Comparison of ENCODE assay signal across 8 cellular contexts in genomic region chr3:61562042-61562809, GRCh38. TPM values are rescaled to one million over a fixed set of nuclear protein-coding genes. Genes with fewer than 3 reads are reported as not detected.
A peak's percentile ranks its signal among the peaks of the same experiment; 100 is the strongest.
DNase-seq lines count a peak whose midpoint lies in the region; ATAC-seq and TF ChIP-seq lines count a peak whose summit lies in the region.

No MANE protein-coding gene starts in this region.

- BruUV-seq in Panc1 (replicated peaks; lab: Mats Ljungman, UMichigan), result no TSS peak

- CTCF ChIA-PET in Panc1 (lab: Charles Lee), result no interaction called here
- CTCF ChIA-PET in CD8-positive, alpha-beta memory T cell (lab: Charles Lee), result no interaction called here

- 2% methylated on average over 38 of the region's 69 CpGs for WGBS in esophagus muscularis mucosa

- TF ChIP-seq POLR2A in esophagus muscularis mucosa (IDR thresholded peaks at IDR 0.05; ENCODE audit: low read depth), result no peak

- H3K27ac ChIP-seq in Panc1 (ENCODE audit: low read length) (no peak overlapping the region), esophagus muscularis mucosa (replicated peaks in 1 of 4) (peak overlapping the region; percentile 90 to 96 (median 94))
- no peak overlapping the region for H3K27ac ChIP-seq in CD8-positive, alpha-beta memory T cell (ENCODE audit: low read depth, low read length)

- H3K27me3 ChIP-seq in Panc1 (ENCODE audit: control insufficient read depth, insufficient read depth, low read length) (peaks cover 8% of the 10 kb centered on the region; the same call in 1 of the 2 replicates), esophagus muscularis mucosa (no peaks in the 10 kb centered on the region)
- no peaks in the 10 kb centered on the region for H3K27me3 ChIP-seq in CD8-positive, alpha-beta memory T cell (ENCODE audit: insufficient read depth, low read length, poor library complexity, severe bottlenecking)

- H3K4me1 ChIP-seq in Panc1 (ENCODE audit: control insufficient read depth, insufficient read depth, low read length), result no peaks in the 10 kb centered on the region
- H3K4me1 ChIP-seq in esophagus muscularis mucosa, result peaks cover 18 to 39% (median 35%) of the 10 kb centered on the region in 4 donors
- H3K4me1 ChIP-seq in CD8-positive, alpha-beta memory T cell (ENCODE audit: insufficient read depth, low read length), result no peaks in the 10 kb centered on the region

- in situ Hi-C loops in GM13976 (cut with MboI; ENCODE audit: low sequenced_read_pairs, unreplicated experiment), result no loop called here
- in situ Hi-C loops in Panc1 (cut with HindIII; ENCODE audit: low pct_unique_long_range_greater_than_20kb, low sequenced_read_pairs), result no loop called here

- TF ChIP-seq CTCF in GM13976 (IDR thresholded peaks at IDR 0.05; ENCODE audit: borderline replicate concordance, control extremely low read depth, extremely low read depth, insufficient read depth, missing control alignments), result no peak
- no peak for TF ChIP-seq CTCF in Panc1 (IDR thresholded peaks at IDR 0.05)
- TF ChIP-seq CTCF in esophagus muscularis mucosa (IDR thresholded peaks at IDR 0.05), result no peak
- TF ChIP-seq CTCF in neural crest cell (conservative IDR thresholded peaks at IDR 0.05), result no peak

- peaks cover 23% of the 10 kb centered on the region for H3K4me1 Mint-ChIP-seq in neural crest cell
- peaks cover 2 to 6% (median 5%) of the 10 kb centered on the region in 3 donors for H3K4me1 Mint-ChIP-seq in CD8-positive, alpha-beta memory T cell

- no peak for ATAC-seq in Panc1

- POLR2A ChIA-PET in Panc1 (lab: Charles Lee), result interaction anchor here (0.7 kb wide), 1 partner anchor 61 kb away, joined by 13 read pairs; no protein-coding TSS in a partner anchor
- POLR2A ChIA-PET in CD8-positive, alpha-beta memory T cell (lab: Charles Lee), result no interaction called here

- H3K36me3 Mint-ChIP-seq in neural crest cell (ENCODE audit: low read depth), result peaks cover 2% of the 10 kb centered on the region
- H3K36me3 Mint-ChIP-seq in CD8-positive, alpha-beta memory T cell, result peaks cover 0 to 2% (median 0%) of the 10 kb centered on the region in 3 donors

- peak overlapping the region; percentile 99 for H3K4me3 Mint-ChIP-seq in neural crest cell
- peak overlapping the region in 1 of 7 donors; percentile 49 for H3K4me3 Mint-ChIP-seq in CD8-positive, alpha-beta memory T cell

- DNase-seq in GM13976 (ENCODE audit: low spot score), result peak; percentile 46
- no peak for DNase-seq in Panc1 (ENCODE audit: low read depth, low spot score)
- no peak for DNase-seq in esophagus muscularis mucosa (ENCODE audit: extremely low spot score)
- peak; percentile 14 for DNase-seq in neural crest cell (ENCODE audit: low read depth, low spot score)
- no peak for DNase-seq in SIG-M5 (lab: John Stamatoyannopoulos, UW)
- DNase-seq in kidney glomerular epithelial cell (lab: John Stamatoyannopoulos, UW), result no peak
- no peak for DNase-seq in CD8-positive, alpha-beta memory T cell
- DNase-seq in SIG-M5 treated with dmso at 0.1 percent for 504 hours (lab: John Stamatoyannopoulos, UW; ENCODE audit: unreplicated experiment), result no peak

- peak overlapping the region; percentile 87 for H3K27ac Mint-ChIP-seq in neural crest cell (ENCODE audit: unreplicated experiment)
- no peak overlapping the region for H3K27ac Mint-ChIP-seq in CD8-positive, alpha-beta memory T cell

- TF ChIP-seq EP300 in esophagus muscularis mucosa (IDR thresholded peaks at IDR 0.05), result no peak

- H3K4me3 ChIP-seq in Panc1 (ENCODE audit: low read depth in 2 of 2, low read length in 2 of 2) (peak overlapping the region; percentile 47 to 61), esophagus muscularis mucosa (peak overlapping the region; percentile 63 to 89 (median 86))
- no peak overlapping the region for H3K4me3 ChIP-seq in CD8-positive, alpha-beta memory T cell (ENCODE audit: low read length)

- intact Hi-C loops in Panc1 (cut with micrococcal nuclease; ENCODE audit: unreplicated experiment), result no loop called here
- intact Hi-C loops in esophagus muscularis mucosa (cut with DNase I), result loop anchor here (5.0 to 10.0 kb wide), 3 partner anchors 293 to 625 kb away; no protein-coding TSS in a partner anchor

- peaks cover 11% of the 10 kb centered on the region for H3K27me3 Mint-ChIP-seq in neural crest cell (ENCODE audit: low read depth)
- H3K27me3 Mint-ChIP-seq in CD8-positive, alpha-beta memory T cell, result peaks cover 22 to 49% of the 10 kb centered on the region in 2 donors

- H3K9me3 Mint-ChIP-seq in neural crest cell, result peaks cover 2% of the 10 kb centered on the region
- peaks cover 0 to 13% (median 3%) of the 10 kb centered on the region in 5 donors for H3K9me3 Mint-ChIP-seq in CD8-positive, alpha-beta memory T cell

- H3K36me3 ChIP-seq in Panc1 (ENCODE audit: control insufficient read depth, insufficient read depth, low read length) (peaks cover 4% of the 10 kb centered on the region; the same call in 1 of the 2 replicates), esophagus muscularis mucosa (no peaks in the 10 kb centered on the region)
- H3K36me3 ChIP-seq in CD8-positive, alpha-beta memory T cell (ENCODE audit: insufficient read depth, low read length), result no peaks in the 10 kb centered on the region

- H3K9me3 ChIP-seq in Panc1 (ENCODE audit: control insufficient read depth, insufficient read depth, low read depth, low read length), result no peaks in the 10 kb centered on the region
- peaks cover 0 to 8% (median 6%) of the 10 kb centered on the region in 4 donors for H3K9me3 ChIP-seq in esophagus muscularis mucosa
- H3K9me3 ChIP-seq in CD8-positive, alpha-beta memory T cell (ENCODE audit: low read length), result no peaks in the 10 kb centered on the region

RNA-seq across cellular contexts. Expression of gene PTPRG, which starts 0.9 kb away (rescaled TPM):
- total RNA-seq in Panc1 (2021; ENCODE audit: unreplicated experiment), result 0.74 TPM
- polyA plus RNA-seq in Panc1 (2012; ENCODE audit: insufficient read length), result 0.12 TPM
- total RNA-seq in esophagus muscularis mucosa, result 10 to 100 TPM; 51.9 to 56.8 (median 54.4) TPM
- total RNA-seq in neural crest cell, result 38.0 and 41.2 TPM in 2 replicates
- total RNA-seq in CD8-positive, alpha-beta memory T cell, result not detected
- not detected for polyA plus RNA-seq in CD8-positive, alpha-beta memory T cell

Comparison
In these comparisons a context has a peak if more than half of its experiments do, and no peak if none do; other contexts are left out.
1. DNase-seq: peak in GM13976 (single experiment) and neural crest cell (single experiment); none in Panc1 (single experiment), esophagus muscularis mucosa (single experiment), SIG-M5 (single experiment), kidney glomerular epithelial cell (single experiment), CD8-positive, alpha-beta memory T cell (0 of 5) and SIG-M5 treated with dmso at 0.1 percent for 504 hours (single experiment).
2. H3K27ac ChIP-seq: peak in esophagus muscularis mucosa (4 of 4); none in Panc1 (single experiment) and CD8-positive, alpha-beta memory T cell (single experiment).
3. RNA of gene PTPRG, which starts 0.9 kb away (total RNA-seq): 51.9 to 56.8 TPM in esophagus muscularis mucosa and 38.0 to 41.2 TPM in neural crest cell; 0.74 TPM in Panc1 (single experiment) and not detected in CD8-positive, alpha-beta memory T cell; every median in the first group is over 10 times any median in the second.